In genomic region chr7:74305987-74306736, GRCh38 we compare ENCODE assay signal across 1 cellular context.
TF ChIP-seq lines count a peak whose summit lies in the region.

No MANE protein-coding gene starts in this region.

TF ChIP-seq in HepG2, 621 proteins besides CTCF, POLR2A, EP300 and RAD21:
- TF ChIP-seq AGO2 (optimal IDR thresholded peaks at IDR 0.05; ENCODE audit: low read depth, low read length) (peak; percentile 24), NKX3-1 (CRISPR knock-in tag; IDR thresholded peaks at IDR 0.05) (no peak)
